Comparison of ENCODE assay signal across 12 cellular contexts in genomic region chr1:244945109-244945671, GRCh38.
A peak's percentile ranks its signal among the peaks of the same experiment; 100 is the strongest.
DNase-seq lines count a peak whose midpoint lies in the region; ATAC-seq and TF ChIP-seq lines count a peak whose summit lies in the region.
"Had no signal": no experiment of that assay in that cellular context is flagged by ENCODE, and none has a peak within 500 bp of the region (broad histone marks: within the 10 kb centered on the region; RNA-seq: fewer than 3 reads in every experiment).

No MANE protein-coding gene starts in this region.

- no peaks in the 10 kb centered on the region for H4K20me1 ChIP-seq in OCI-LY3 (ENCODE audit: insufficient read depth, low read length)

- H3K27me3 ChIP-seq in OCI-LY3 (ENCODE audit: low read depth, low read length) (peaks cover 4% of the 10 kb centered on the region; the same call in 1 of the 2 replicates), colonic mucosa (no peaks in the 10 kb centered on the region)
- H3K27me3 ChIP-seq: SJCRH30 had no signal

- no peak for DNase-seq in middle frontal gyrus (ENCODE audit: extremely low spot score, low spot score)
- DNase-seq in effector CD4-positive, alpha-beta T cell: no peak
- no peak for DNase-seq in colonic mucosa
- no peak for DNase-seq in sciatic nerve (ENCODE audit: low spot score)
- DNase-seq: left ventricle myocardium superior, NCI-H1417 treated with DMSO at 0.1 percent for 48 hours, SJCRH30 had no signal

- H3K36me3 ChIP-seq in OCI-LY3 (replicated peaks; ENCODE audit: low read depth, low read length) (peaks cover 8% of the 10 kb centered on the region), colonic mucosa (no peaks in the 10 kb centered on the region)
- H3K36me3 ChIP-seq: SJCRH30 had no signal

- H3K4me1 ChIP-seq in OCI-LY3 (ENCODE audit: low read length): peaks cover 24% of the 10 kb centered on the region
- H3K4me1 ChIP-seq in colonic mucosa: no peaks in the 10 kb centered on the region
- H3K4me1 ChIP-seq: SJCRH30 had no signal

- no peaks in the 10 kb centered on the region for H3K79me2 ChIP-seq in OCI-LY3 (ENCODE audit: low read length)

- ATAC-seq in GM18517 (IDR thresholded peaks at IDR 0.05; ENCODE audit: unreplicated experiment) (peak; percentile 86), GM21390 (IDR thresholded peaks at IDR 0.05; ENCODE audit: unreplicated experiment) (peak; percentile 84), HG03066 (IDR thresholded peaks at IDR 0.05; ENCODE audit: low read depth, unreplicated experiment) (peak; percentile 83), sciatic nerve (no peak)
- ATAC-seq: GM23338, left ventricle myocardium superior had no signal

- TF ChIP-seq CTCF in OCI-LY3 (IDR thresholded peaks at IDR 0.05; ENCODE audit: low read depth, low read length) (no peak), colonic mucosa (IDR thresholded peaks at IDR 0.05) (no peak)

- peak overlapping the region; percentile 66 for H3K27ac ChIP-seq in OCI-LY3 (ENCODE audit: low read length)
- H3K27ac ChIP-seq in colonic mucosa: no peak overlapping the region
- H3K27ac ChIP-seq: SJCRH30 had no signal

- H3K9me3 ChIP-seq in OCI-LY3 (ENCODE audit: insufficient read depth, low read length): peaks cover 16% of the 10 kb centered on the region; the same call in 1 of the 2 replicates
- H3K9me3 ChIP-seq in colonic mucosa: no peaks in the 10 kb centered on the region
- H3K9me3 ChIP-seq: SJCRH30 had no signal

- H2AFZ ChIP-seq in OCI-LY3 (ENCODE audit: low read depth, low read length): no peak overlapping the region
- H2AFZ ChIP-seq: GM23338 had no signal

- peak overlapping the region; percentile 63 for H3K4me2 ChIP-seq in OCI-LY3 (ENCODE audit: low read length)
- H3K4me2 ChIP-seq: GM23338 had no signal

- H3K9ac ChIP-seq in OCI-LY3 (ENCODE audit: low read length) (no peak overlapping the region), colonic mucosa (ENCODE audit: low read depth in 2 of 2, low read length in 2 of 2) (no peak overlapping the region)

- intact Hi-C loops in colonic mucosa (cut with DNase I) (no loop called here), sciatic nerve (cut with DNase I) (no loop called here)

- H3K4me3 ChIP-seq in OCI-LY3 (ENCODE audit: low read length) (peak overlapping the region; percentile 34; the same call in 1 of the 2 replicates), colonic mucosa (no peak overlapping the region)
- H3K4me3 ChIP-seq: GM23338, SJCRH30 had no signal
